Comparison of ENCODE assay signal across 27 cellular contexts in genomic region chr12:107667464-107667863, GRCh38.
"Had no signal": no experiment of that assay in that cellular context is flagged by ENCODE, and none has a peak within 500 bp of the region (broad histone marks: within the 10 kb centered on the region; RNA-seq: fewer than 3 reads in every experiment).

No MANE protein-coding gene starts in this region.

- H3K36me3 ChIP-seq: neutrophil, pancreas, right lobe of liver, sigmoid colon, stomach, tibial artery, transverse colon, upper lobe of right lung, uterus had no signal

- H3K4me3 Mint-ChIP-seq: naive thymus-derived CD8-positive, alpha-beta T cell; natural killer cell treated with Interleukin-12 subunit alpha and Interleukin-12 subunit beta and Interleukin-15 and Interleukin-18, amount 100 ng/mL, for 72 hours; nephron progenitor cell; neural crest cell; stimulated activated effector memory CD8-positive, alpha-beta T cell treated with anti-CD3 and anti-CD28 coated beads, Interleukin-12 subunit alpha, Interleukin-12 subunit beta, amount 100 ng/mL, for 72 hours; stimulated activated naive B cell treated with anti-CD40 and anti-IgM and Interleukin-4, amounts not matched to agents 10 μg/mL and 1 μg/mL and 100 μg/mL, for 72 hours; stimulated activated naive CD8-positive, alpha-beta T cell treated with anti-CD3 and anti-CD28 coated beads, Interleukin-15, Interleukin-2, amounts not matched to agents 100 ng/mL and 50 ng/mL, for 24 hours; type B pancreatic cell had no signal

- DNase-seq: naive thymus-derived CD8-positive, alpha-beta T cell; nephron progenitor cell; nucleus accumbens; pancreas; psoas muscle; right cardiac atrium; right lobe of liver; sigmoid colon; small intestine; stimulated activated CD4-positive, alpha-beta T cell treated with anti-CD3 and anti-CD28 coated beads, Interleukin-15, amount 100 ng/mL, for 24 hours; stimulated activated CD4-positive, alpha-beta T cell treated with anti-CD3 and anti-CD28 coated beads, Interleukin-2, amount 100 ng/mL, for 24 hours; stimulated activated CD4-positive, alpha-beta T cell treated with anti-CD3 and anti-CD28 coated beads, Interleukin-2, amount 100 ng/mL, for 48 hours; stimulated activated CD4-positive, alpha-beta T cell treated with anti-CD3 and anti-CD28 coated beads, Interleukin-4, amount 100 ng/mL, for 24 hours; stimulated activated naive B cell treated with anti-CD40 and anti-IgM and Interleukin-4, amounts not matched to agents 10 μg/mL and 1 μg/mL and 100 μg/mL, for 72 hours; stimulated activated naive CD4-positive, alpha-beta T cell treated with Interleukin-2 at 50 U/mL for 16 hours; stomach; tibial artery; transverse colon; upper lobe of right lung; uterus had no signal

- FAIRE-seq: pancreas, small intestine had no signal

- H3K27ac Mint-ChIP-seq: naive thymus-derived CD8-positive, alpha-beta T cell; natural killer cell treated with Interleukin-12 subunit alpha and Interleukin-12 subunit beta and Interleukin-15 and Interleukin-18, amount 100 ng/mL, for 72 hours; nephron progenitor cell; progenitor cell of endocrine pancreas; stimulated activated effector memory CD8-positive, alpha-beta T cell treated with anti-CD3 and anti-CD28 coated beads, Interleukin-12 subunit alpha, Interleukin-12 subunit beta, amount 100 ng/mL, for 72 hours; stimulated activated naive B cell treated with anti-CD40 and anti-IgM and Interleukin-4, amounts not matched to agents 10 μg/mL and 1 μg/mL and 100 μg/mL, for 72 hours; stimulated activated naive CD8-positive, alpha-beta T cell treated with anti-CD3 and anti-CD28 coated beads, Interleukin-15, Interleukin-2, amounts not matched to agents 100 ng/mL and 50 ng/mL, for 24 hours; type B pancreatic cell had no signal

- H3K36me3 Mint-ChIP-seq: natural killer cell treated with Interleukin-12 subunit alpha and Interleukin-12 subunit beta and Interleukin-15 and Interleukin-18, amount 100 ng/mL, for 72 hours; stimulated activated effector memory CD8-positive, alpha-beta T cell treated with anti-CD3 and anti-CD28 coated beads, Interleukin-12 subunit alpha, Interleukin-12 subunit beta, amount 100 ng/mL, for 72 hours; stimulated activated naive B cell treated with anti-CD40 and anti-IgM and Interleukin-4, amounts not matched to agents 10 μg/mL and 1 μg/mL and 100 μg/mL, for 72 hours; type B pancreatic cell had no signal

- H3K27ac ChIP-seq: neutrophil, pancreas, psoas muscle, right lobe of liver, sigmoid colon, stomach, tibial artery, transverse colon, upper lobe of right lung, uterus had no signal

- H3K27me3 ChIP-seq: right lobe of liver, uterus had no signal

- H3K9me3 ChIP-seq: neutrophil, pancreas, psoas muscle, right lobe of liver, sigmoid colon, stomach, tibial artery, transverse colon, upper lobe of right lung, uterus had no signal

- H3K4me1 Mint-ChIP-seq: nephron progenitor cell, neural crest cell had no signal

- H3K4me3 ChIP-seq: pancreas, psoas muscle, right lobe of liver, sigmoid colon, stomach, tibial artery, transverse colon, upper lobe of right lung, uterus had no signal

- H3K9me3 Mint-ChIP-seq: naive thymus-derived CD8-positive, alpha-beta T cell; natural killer cell treated with Interleukin-12 subunit alpha and Interleukin-12 subunit beta and Interleukin-15 and Interleukin-18, amount 100 ng/mL, for 72 hours; nephron progenitor cell; neural crest cell; stimulated activated effector memory CD8-positive, alpha-beta T cell treated with anti-CD3 and anti-CD28 coated beads, Interleukin-12 subunit alpha, Interleukin-12 subunit beta, amount 100 ng/mL, for 72 hours; stimulated activated naive B cell treated with anti-CD40 and anti-IgM and Interleukin-4, amounts not matched to agents 10 μg/mL and 1 μg/mL and 100 μg/mL, for 72 hours; stimulated activated naive CD8-positive, alpha-beta T cell treated with anti-CD3 and anti-CD28 coated beads, Interleukin-15, Interleukin-2, amounts not matched to agents 100 ng/mL and 50 ng/mL, for 24 hours; type B pancreatic cell had no signal

- ATAC-seq: naive thymus-derived CD8-positive, alpha-beta T cell; natural killer cell treated with Interleukin-12 subunit alpha and Interleukin-12 subunit beta and Interleukin-15 and Interleukin-18, amount 100 ng/mL, for 72 hours; pancreas; psoas muscle; right cardiac atrium; right lobe of liver; stimulated activated effector memory CD8-positive, alpha-beta T cell treated with anti-CD3 and anti-CD28 coated beads, Interleukin-12 subunit alpha, Interleukin-12 subunit beta, amount 100 ng/mL, for 72 hours; stimulated activated naive B cell treated with anti-CD40 and anti-IgM and Interleukin-4, amounts not matched to agents 10 μg/mL and 1 μg/mL and 100 μg/mL, for 72 hours; upper lobe of right lung had no signal

- H3K4me1 ChIP-seq: pancreas, psoas muscle, sigmoid colon, stomach, tibial artery, transverse colon, upper lobe of right lung, uterus had no signal
